ENCODE assay signal across 13 cellular contexts in the genomic region with DNA sequence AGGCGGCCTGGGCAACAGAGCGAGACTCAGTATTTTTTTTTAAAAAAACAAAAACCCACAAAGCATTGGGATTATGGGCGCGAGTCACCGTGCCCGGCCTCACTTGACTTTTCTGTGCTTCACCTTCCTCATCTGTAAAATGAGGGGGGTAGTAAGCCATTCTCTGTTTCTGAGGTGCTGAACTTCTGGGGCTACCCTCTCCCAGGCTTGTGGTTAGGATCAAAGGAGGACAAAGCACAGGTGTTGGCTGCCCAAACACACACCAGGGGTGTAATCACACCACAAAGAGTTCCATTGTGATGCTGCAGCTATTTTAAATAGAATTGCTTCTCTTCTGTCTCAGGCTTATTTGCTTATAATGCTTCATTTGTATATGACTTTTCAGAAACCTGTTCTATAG. TPM values are rescaled to one million over a fixed set of nuclear protein-coding genes. Genes with fewer than 3 reads are reported as not detected.
DNase-seq lines count a peak whose midpoint lies in the region; ATAC-seq lines count a peak whose summit lies in the region.
"Had no signal": no experiment of that assay in that cellular context is flagged by ENCODE, and none has a peak within 500 bp of the region (broad histone marks: within the 10 kb centered on the region; RNA-seq: fewer than 3 reads in every experiment).

No MANE protein-coding gene starts in this region.

- H3K4me3 Mint-ChIP-seq in effector memory CD8-positive, alpha-beta T cell: no peak overlapping the region
- H3K4me3 Mint-ChIP-seq: activated naive CD8-positive, alpha-beta T cell treated with anti-CD3 and anti-CD28 coated beads, Interleukin-2, amount 50 U/mL, for 24 hours; neural progenitor cell; T-cell had no signal

- no peaks in the 10 kb centered on the region for H3K9me3 Mint-ChIP-seq in effector memory CD8-positive, alpha-beta T cell
- H3K9me3 Mint-ChIP-seq: activated naive CD8-positive, alpha-beta T cell treated with anti-CD3 and anti-CD28 coated beads, Interleukin-2, amount 50 U/mL, for 24 hours; neural progenitor cell; T-cell had no signal

- DNase-seq in NCI-H2107 treated with DMSO at 0.1 percent for 48 hours (lab: John Stamatoyannopoulos, UW; ENCODE audit: unreplicated experiment) (peak; percentile 9), NCI-H2107 (lab: John Stamatoyannopoulos, UW) (no peak), myocyte (ENCODE audit: low read depth) (peak; percentile 68), kidney glomerular epithelial cell (lab: John Stamatoyannopoulos, UW) (no peak)
- no peak for DNase-seq in activated naive CD4-positive, alpha-beta T cell treated with Interleukin-2 at 50 U/mL for 16 hours
- DNase-seq in effector memory CD8-positive, alpha-beta T cell: no peak
- DNase-seq: activated naive CD8-positive, alpha-beta T cell treated with anti-CD3 and anti-CD28 coated beads, Interleukin-2, amount 50 U/mL, for 24 hours; cortex of kidney; NK-92 treated with Interleukin-12 subunit alpha and Interleukin-12 subunit beta, amount 100 ng/mL, for 24 hours; T-cell had no signal

- H3K27me3 Mint-ChIP-seq in effector memory CD8-positive, alpha-beta T cell: peaks cover 6 to 32% of the 10 kb centered on the region in 2 donors
- H3K27me3 Mint-ChIP-seq: activated naive CD8-positive, alpha-beta T cell treated with anti-CD3 and anti-CD28 coated beads, Interleukin-2, amount 50 U/mL, for 24 hours; T-cell had no signal

- peak; percentile 60 for ATAC-seq in GM21723 (IDR thresholded peaks at IDR 0.05; ENCODE audit: unreplicated experiment)
- peak; percentile 64 for ATAC-seq in HG03354 (IDR thresholded peaks at IDR 0.05; ENCODE audit: poor library complexity, severe bottlenecking, unreplicated experiment)
- no peak for ATAC-seq in effector memory CD8-positive, alpha-beta T cell (replicated peaks)
- ATAC-seq: activated naive CD8-positive, alpha-beta T cell treated with anti-CD3 and anti-CD28 coated beads, Interleukin-2, amount 50 U/mL, for 24 hours; T-cell had no signal

- no peaks in the 10 kb centered on the region for H3K36me3 Mint-ChIP-seq in effector memory CD8-positive, alpha-beta T cell (ENCODE audit: insufficient read depth)
- H3K36me3 Mint-ChIP-seq: T-cell had no signal

- H3K4me1 Mint-ChIP-seq in effector memory CD8-positive, alpha-beta T cell (ENCODE audit: low read depth in 2 of 2): peaks cover 4 to 8% of the 10 kb centered on the region in 2 donors

- H3K27ac Mint-ChIP-seq in effector memory CD8-positive, alpha-beta T cell: no peak overlapping the region
- H3K27ac Mint-ChIP-seq: activated naive CD8-positive, alpha-beta T cell treated with anti-CD3 and anti-CD28 coated beads, Interleukin-2, amount 50 U/mL, for 24 hours; neural progenitor cell; T-cell had no signal

RNA-seq across cellular contexts. Expression of gene INHBB, which starts 35.8 kb away (rescaled TPM):
- 0.27 and 0.36 TPM in 2 replicates for total RNA-seq in myocyte
- polyA plus RNA-seq in myocyte (2012): 15.1 TPM

RNA-seq across cellular contexts. Expression of gene RALB, which starts 57.5 kb away (rescaled TPM):
- 34.2 and 34.5 TPM in 2 replicates for total RNA-seq in myocyte
- 41.5 TPM for polyA plus RNA-seq in myocyte (2012)

Comparison
In these comparisons a context has a peak if more than half of its experiments do, and no peak if none do; other contexts are left out.
1. DNase-seq: peak in NCI-H2107 treated with DMSO at 0.1 percent for 48 hours (single experiment) and myocyte (single experiment); none in NCI-H2107 (single experiment), kidney glomerular epithelial cell (single experiment), activated naive CD4-positive, alpha-beta T cell treated with Interleukin-2 at 50 U/mL for 16 hours (single experiment) and effector memory CD8-positive, alpha-beta T cell (0 of 3).